ENCODE assay signal across 1 cellular context in the genomic region with DNA sequence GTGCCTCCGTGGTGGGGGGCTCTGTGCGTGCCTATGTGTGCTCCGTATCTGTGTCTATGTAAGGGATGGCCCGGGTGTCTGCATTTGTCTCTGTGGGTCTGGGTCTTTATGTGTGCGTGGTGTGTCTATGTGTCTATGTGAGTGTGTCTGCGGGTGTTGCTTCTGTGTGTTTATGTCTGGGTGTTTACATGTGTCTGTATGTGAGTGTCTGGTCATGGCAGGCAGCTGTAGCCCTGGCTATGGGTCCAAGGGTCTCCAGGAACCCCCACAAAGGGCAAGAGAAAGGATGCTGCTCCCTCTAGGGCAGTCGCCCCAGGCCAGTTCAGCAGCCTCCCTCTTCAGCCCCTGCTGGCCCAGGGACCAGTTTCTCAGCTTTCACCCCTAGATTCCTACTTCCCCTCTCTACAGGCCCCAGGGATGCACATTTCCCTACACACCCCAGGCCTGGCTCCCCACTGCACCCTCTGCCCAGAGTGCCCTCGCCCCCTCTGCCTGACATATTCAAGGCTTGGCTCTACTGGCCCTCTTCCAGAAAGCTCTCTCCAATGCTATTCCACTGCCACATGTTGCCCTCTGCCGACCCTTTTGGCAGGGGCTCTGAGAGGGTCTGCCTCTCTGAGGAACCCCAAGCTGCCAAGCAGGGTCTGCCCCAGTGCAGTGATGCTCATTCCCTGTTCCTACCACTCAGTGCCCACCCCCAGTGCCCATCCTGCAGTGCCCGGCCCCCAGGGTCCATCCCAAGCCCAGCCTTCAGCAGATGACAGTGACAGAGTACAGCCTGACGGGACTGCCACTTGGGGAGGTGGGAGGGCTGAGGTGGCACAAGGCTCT.
TF ChIP-seq lines count a peak whose summit lies in the region.

No MANE protein-coding gene starts in this region.

TF ChIP-seq in HEK293T, 16 proteins besides CTCF, POLR2A, EP300 and RAD21 (continued from another document):
- TF ChIP-seq FOXK2 (IDR thresholded peaks at IDR 0.05), result no peak
- no peak for TF ChIP-seq ELF4 (IDR thresholded peaks at IDR 0.05)
- TF ChIP-seq FOXM1 (IDR thresholded peaks at IDR 0.05; ENCODE audit: borderline replicate concordance), result no peak
- TF ChIP-seq SP1 (IDR thresholded peaks at IDR 0.05), result no peak
- no peak for TF ChIP-seq ARNT (IDR thresholded peaks at IDR 0.05)
- TF ChIP-seq NFRKB (IDR thresholded peaks at IDR 0.05), result no peak
- no peak for TF ChIP-seq TARDBP (IDR thresholded peaks at IDR 0.05)
- TF ChIP-seq CTBP1 (IDR thresholded peaks at IDR 0.05; ENCODE audit: borderline replicate concordance), result no peak
